Comparison of ENCODE assay signal across 23 cellular contexts in genomic region chr4:125254111-125254510, GRCh38.
DNase-seq lines count a peak whose midpoint lies in the region; ATAC-seq and TF ChIP-seq lines count a peak whose summit lies in the region.
"Had no signal": no experiment of that assay in that cellular context is flagged by ENCODE, and none has a peak within 500 bp of the region (broad histone marks: within the 10 kb centered on the region; RNA-seq: fewer than 3 reads in every experiment).

No MANE protein-coding gene starts in this region.

- H3K4me1 ChIP-seq in GM23248 (ENCODE audit: insufficient read depth) = peaks cover 11% of the 10 kb centered on the region
- H3K4me1 ChIP-seq: BLaER1 treated with 17β-estradiol and CSF1 and Interleukin-3, amounts not matched to agents 10 nM and 100 nM; right atrium auricular region; thyroid gland had no signal

- DNase-seq in GM23248 (peak; percentile 65), astrocyte of the spinal cord (ENCODE audit: low read depth, low spot score) (peak; percentile 68), fibroblast of the aortic adventitia (ENCODE audit: low read depth) (peak; percentile 18), stromal cell of bone marrow (ENCODE audit: low read depth) (peak; percentile 57), DMS53 (lab: John Stamatoyannopoulos, UW) (no peak), activated gamma-delta T cell (lab: John Stamatoyannopoulos, UW) (no peak)
- DNase-seq: activated CD8-positive, alpha-beta memory T cell treated with anti-CD3 and anti-CD28 coated beads, Interleukin-2, amount 50 U/mL, for 48 hours; activated effector memory CD4-positive, alpha-beta T cell treated with anti-CD3 and anti-CD28 coated beads, Interleukin-2, amount 50 U/mL, for 16 hours; anterior cingulate cortex; GDM1; glutamatergic neuron; NCI-H1105 treated with DMSO at 0.1 percent for 48 hours; NCI-H748 treated with DMSO at 0.1 percent for 48 hours; SJCRH30; stimulated activated naive B cell treated with anti-CD40 and anti-IgM and Interleukin-4, amounts not matched to agents 10 μg/mL and 1 μg/mL and 100 μg/mL, for 72 hours; T-helper 2 cell; thyroid gland; WERI-Rb-1 had no signal

- ATAC-seq in stimulated activated memory B cell treated with anti-CD40 and anti-IgM and Interleukin-4, amounts not matched to agents 10 μg/mL and 1 μg/mL and 100 μg/mL, for 72 hours = no peak
- ATAC-seq: stimulated activated naive B cell treated with anti-CD40 and anti-IgM and Interleukin-4, amounts not matched to agents 10 μg/mL and 1 μg/mL and 100 μg/mL, for 72 hours had no signal

- WGBS in GM23248 (ENCODE audit: low coverage in 1 of 2, low lambda C conversion rate in 2 of 2, missing lambda C conversion rate in 2 of 2), 2 experiments = 59 to 63% methylated on average over 1 of the region's 1 CpG

- H4K20me1 ChIP-seq in GM23248 (ENCODE audit: insufficient read depth) = no peaks in the 10 kb centered on the region
- H4K20me1 ChIP-seq: BLaER1 treated with 17β-estradiol and CSF1 and Interleukin-3, amounts not matched to agents 10 nM and 100 nM had no signal

- no peak overlapping the region for H3K4me3 ChIP-seq in GM23248
- no peak overlapping the region for H3K4me3 ChIP-seq in astrocyte of the spinal cord (ENCODE audit: low read depth, low read length)
- H3K4me3 ChIP-seq in fibroblast of the aortic adventitia (ENCODE audit: low read depth, low read length) = no peak overlapping the region
- H3K4me3 ChIP-seq: BLaER1 treated with 17β-estradiol and CSF1 and Interleukin-3, amounts not matched to agents 10 nM and 100 nM; right atrium auricular region; SJCRH30; thyroid gland had no signal

- H3K9me2 ChIP-seq in GM23248 (ENCODE audit: insufficient read depth) = no peaks in the 10 kb centered on the region

- H3K9me3 Mint-ChIP-seq in stimulated activated memory B cell treated with anti-CD40 and anti-IgM and Interleukin-4, amounts not matched to agents 10 μg/mL and 1 μg/mL and 100 μg/mL, for 72 hours = no peaks in the 10 kb centered on the region
- H3K9me3 Mint-ChIP-seq: dendritic cell treated with granulocyte-macrophage colony-stimulating factor and Interleukin-4, amounts not matched to agents 40 ng/mL and 50 ng/mL, for 4 days; stimulated activated naive B cell treated with anti-CD40 and anti-IgM and Interleukin-4, amounts not matched to agents 10 μg/mL and 1 μg/mL and 100 μg/mL, for 72 hours had no signal

- no peak overlapping the region for H3K27ac ChIP-seq in GM23248
- H3K27ac ChIP-seq: BLaER1 treated with 17β-estradiol and CSF1 and Interleukin-3, amounts not matched to agents 10 nM and 100 nM; neutrophil; right atrium auricular region; SJCRH30; thyroid gland; WERI-Rb-1 had no signal

- H3K36me3 Mint-ChIP-seq in stimulated activated memory B cell treated with anti-CD40 and anti-IgM and Interleukin-4, amounts not matched to agents 10 μg/mL and 1 μg/mL and 100 μg/mL, for 72 hours = no peaks in the 10 kb centered on the region
- H3K36me3 Mint-ChIP-seq: stimulated activated naive B cell treated with anti-CD40 and anti-IgM and Interleukin-4, amounts not matched to agents 10 μg/mL and 1 μg/mL and 100 μg/mL, for 72 hours had no signal

- H3F3A ChIP-seq in GM23248 (ENCODE audit: insufficient read depth) = no peaks in the 10 kb centered on the region

- H3K4me2 ChIP-seq in GM23248 (ENCODE audit: unreplicated experiment) = peak overlapping the region; percentile 27
- H3K4me2 ChIP-seq: BLaER1 treated with 17β-estradiol and CSF1 and Interleukin-3, amounts not matched to agents 10 nM and 100 nM had no signal

- H3K36me3 ChIP-seq in GM23248 (ENCODE audit: low read depth) = no peaks in the 10 kb centered on the region
- H3K36me3 ChIP-seq: BLaER1 treated with 17β-estradiol and CSF1 and Interleukin-3, amounts not matched to agents 10 nM and 100 nM; neutrophil; right atrium auricular region; SJCRH30; thyroid gland; WERI-Rb-1 had no signal

- peak overlapping the region; percentile 8; the same call in 1 of the 2 replicates for H2AFZ ChIP-seq in GM23248

- in situ Hi-C loops in GM23248 (cut with MboI) = no loop called here
- in situ Hi-C loops in astrocyte of the spinal cord (cut with HindIII; ENCODE audit: low sequenced_read_pairs) = no loop called here

- H3K27me3 Mint-ChIP-seq in stimulated activated memory B cell treated with anti-CD40 and anti-IgM and Interleukin-4, amounts not matched to agents 10 μg/mL and 1 μg/mL and 100 μg/mL, for 72 hours = no peaks in the 10 kb centered on the region
- H3K27me3 Mint-ChIP-seq: dendritic cell treated with granulocyte-macrophage colony-stimulating factor and Interleukin-4, amounts not matched to agents 40 ng/mL and 50 ng/mL, for 4 days; stimulated activated naive B cell treated with anti-CD40 and anti-IgM and Interleukin-4, amounts not matched to agents 10 μg/mL and 1 μg/mL and 100 μg/mL, for 72 hours had no signal

- no peaks in the 10 kb centered on the region for H3K9me3 ChIP-seq in GM23248 (ENCODE audit: low read depth)
- H3K9me3 ChIP-seq: BLaER1 treated with 17β-estradiol and CSF1 and Interleukin-3, amounts not matched to agents 10 nM and 100 nM; neutrophil; right atrium auricular region; SJCRH30; thyroid gland had no signal

- no peaks in the 10 kb centered on the region for H3K79me2 ChIP-seq in GM23248 (ENCODE audit: insufficient read depth)

- no peak overlapping the region for H3K4me3 Mint-ChIP-seq in stimulated activated memory B cell treated with anti-CD40 and anti-IgM and Interleukin-4, amounts not matched to agents 10 μg/mL and 1 μg/mL and 100 μg/mL, for 72 hours
- H3K4me3 Mint-ChIP-seq: dendritic cell treated with granulocyte-macrophage colony-stimulating factor and Interleukin-4, amounts not matched to agents 40 ng/mL and 50 ng/mL, for 4 days; stimulated activated naive B cell treated with anti-CD40 and anti-IgM and Interleukin-4, amounts not matched to agents 10 μg/mL and 1 μg/mL and 100 μg/mL, for 72 hours had no signal

- H3K4me1 Mint-ChIP-seq in stimulated activated memory B cell treated with anti-CD40 and anti-IgM and Interleukin-4, amounts not matched to agents 10 μg/mL and 1 μg/mL and 100 μg/mL, for 72 hours = no peaks in the 10 kb centered on the region
- H3K4me1 Mint-ChIP-seq: stimulated activated naive B cell treated with anti-CD40 and anti-IgM and Interleukin-4, amounts not matched to agents 10 μg/mL and 1 μg/mL and 100 μg/mL, for 72 hours had no signal

- TF ChIP-seq CTCF in astrocyte of the spinal cord (IDR thresholded peaks at IDR 0.05; ENCODE audit: low read depth, low read length) (no peak), fibroblast of the aortic adventitia (IDR thresholded peaks at IDR 0.05; ENCODE audit: insufficient read depth, low read length) (no peak)

- H3K9ac ChIP-seq in GM23248 = no peak overlapping the region
- H3K9ac ChIP-seq: BLaER1 treated with 17β-estradiol and CSF1 and Interleukin-3, amounts not matched to agents 10 nM and 100 nM had no signal

- H3K27ac Mint-ChIP-seq in stimulated activated memory B cell treated with anti-CD40 and anti-IgM and Interleukin-4, amounts not matched to agents 10 μg/mL and 1 μg/mL and 100 μg/mL, for 72 hours = no peak overlapping the region
- H3K27ac Mint-ChIP-seq: dendritic cell treated with granulocyte-macrophage colony-stimulating factor and Interleukin-4, amounts not matched to agents 40 ng/mL and 50 ng/mL, for 4 days; stimulated activated naive B cell treated with anti-CD40 and anti-IgM and Interleukin-4, amounts not matched to agents 10 μg/mL and 1 μg/mL and 100 μg/mL, for 72 hours had no signal

- no peaks in the 10 kb centered on the region for H3K27me3 ChIP-seq in GM23248 (replicated peaks; ENCODE audit: insufficient read depth)
- H3K27me3 ChIP-seq: BLaER1 treated with 17β-estradiol and CSF1 and Interleukin-3, amounts not matched to agents 10 nM and 100 nM; neutrophil; right atrium auricular region; SJCRH30; thyroid gland had no signal

Comparison
In these comparisons a context has a peak if more than half of its experiments do, and no peak if none do; other contexts are left out.
1. DNase-seq: peak in GM23248 (single experiment), astrocyte of the spinal cord (single experiment), fibroblast of the aortic adventitia (single experiment) and stromal cell of bone marrow (single experiment); none in DMS53 (single experiment) and activated gamma-delta T cell (single experiment).